In genomic region chr2:84881581-84882414, GRCh38 we compare ENCODE assay signal across 8 cellular contexts. TPM values are rescaled to one million over a fixed set of nuclear protein-coding genes. Genes with fewer than 3 reads are reported as not detected.
A peak's percentile ranks its signal among the peaks of the same experiment; 100 is the strongest.
DNase-seq lines count a peak whose midpoint lies in the region; ATAC-seq and TF ChIP-seq lines count a peak whose summit lies in the region.

No MANE protein-coding gene starts in this region.

- H3K36me3 ChIP-seq in BE2C = no peaks in the 10 kb centered on the region

- no peaks in the 10 kb centered on the region for H3K27me3 Mint-ChIP-seq in activated CD8-positive, alpha-beta T cell treated with anti-CD3 and anti-CD28 coated beads for 36 hours
- no peaks in the 10 kb centered on the region for H3K27me3 Mint-ChIP-seq in memory B cell

- H3K27ac Mint-ChIP-seq in activated CD8-positive, alpha-beta T cell treated with anti-CD3 and anti-CD28 coated beads for 36 hours = peak overlapping the region; percentile 94
- H3K27ac Mint-ChIP-seq in memory B cell = peak overlapping the region; percentile 65

- peaks cover 56% of the 10 kb centered on the region for H3K4me1 Mint-ChIP-seq in activated CD8-positive, alpha-beta T cell treated with anti-CD3 and anti-CD28 coated beads for 36 hours (ENCODE audit: low read depth)
- peaks cover 21% of the 10 kb centered on the region for H3K4me1 Mint-ChIP-seq in memory B cell

- H3K9me3 ChIP-seq in BE2C = no peaks in the 10 kb centered on the region

- intact Hi-C loops in activated CD8-positive, alpha-beta T cell treated with anti-CD3 and anti-CD28 coated beads for 36 hours (cut with micrococcal nuclease) = loop anchor here (2.0 to 5.0 kb wide), 3 partner anchors 34 to 387 kb away; no protein-coding TSS in a partner anchor

- peak; percentile 50 for DNase-seq in BE2C
- peak; percentile 51 for DNase-seq in NCI-H526 treated with DMSO at 0.1 percent for 48 hours (lab: John Stamatoyannopoulos, UW)
- peak; percentile 95 for DNase-seq in activated CD8-positive, alpha-beta T cell treated with anti-CD3 and anti-CD28 coated beads for 36 hours
- peak; percentile 71 for DNase-seq in effector CD8-positive, alpha-beta T cell (lab: John Stamatoyannopoulos, UW)
- DNase-seq in memory B cell (ENCODE audit: low spot score in 2 of 2) = peak; percentile 80 to 84
- DNase-seq in stimulated activated CD8-positive, alpha-beta memory T cell treated with anti-CD3 and anti-CD28 coated beads, Interleukin-12 subunit alpha, Interleukin-12 subunit beta, amount 100 ng/mL, for 1 hour (ENCODE audit: low read depth) = peak; percentile 83

- H3K27me3 ChIP-seq in BE2C = peaks cover 32% of the 10 kb centered on the region

- H3K4me3 Mint-ChIP-seq in activated CD8-positive, alpha-beta T cell treated with anti-CD3 and anti-CD28 coated beads for 36 hours = peak overlapping the region; percentile 96
- H3K4me3 Mint-ChIP-seq in memory B cell = peak overlapping the region; percentile 97

- peak; percentile 53 for ATAC-seq in GM19025 (IDR thresholded peaks at IDR 0.05; ENCODE audit: low read depth, unreplicated experiment)
- peak; percentile 74 for ATAC-seq in HG03354 (IDR thresholded peaks at IDR 0.05; ENCODE audit: poor library complexity, severe bottlenecking, unreplicated experiment)
- ATAC-seq in activated CD8-positive, alpha-beta T cell treated with anti-CD3 and anti-CD28 coated beads for 36 hours = peak; percentile 73
- ATAC-seq in memory B cell (ENCODE audit: low read depth) = peak; percentile 75

- H3K9me3 Mint-ChIP-seq in activated CD8-positive, alpha-beta T cell treated with anti-CD3 and anti-CD28 coated beads for 36 hours = no peaks in the 10 kb centered on the region
- no peaks in the 10 kb centered on the region for H3K9me3 Mint-ChIP-seq in memory B cell

- H3K36me3 Mint-ChIP-seq in activated CD8-positive, alpha-beta T cell treated with anti-CD3 and anti-CD28 coated beads for 36 hours (ENCODE audit: low read depth) = peaks cover 20% of the 10 kb centered on the region
- no peaks in the 10 kb centered on the region for H3K36me3 Mint-ChIP-seq in memory B cell

- no peaks in the 10 kb centered on the region for H3K4me1 ChIP-seq in BE2C

- TF ChIP-seq CTCF in BE2C (IDR thresholded peaks at IDR 0.05; ENCODE audit: low read depth, low read length) = peak; percentile 66
- TF ChIP-seq CTCF in activated CD8-positive, alpha-beta T cell treated with anti-CD3 and anti-CD28 coated beads for 36 hours (IDR thresholded peaks at IDR 0.05) = peak; percentile 72

- POLR2A ChIA-PET in activated CD8-positive, alpha-beta T cell treated with anti-CD3 and anti-CD28 coated beads for 36 hours (lab: Charles Lee) = interaction anchor here (0.7 to 4.2 kb wide), 13 partner anchors 11 to 111 kb away, joined by 3 to 56 read pairs (median 5); partner anchors contain the start of gene TMSB10

- CTCF ChIA-PET in activated CD8-positive, alpha-beta T cell treated with anti-CD3 and anti-CD28 coated beads for 36 hours (lab: Charles Lee) = interaction anchor here (0.6 to 5.5 kb wide), 41 partner anchors 8 to 398 kb away, joined by 3 to 84 read pairs (median 5); partner anchors contain the start of genes DNAH6 and TMSB10

- peak overlapping the region; percentile 15 for H3K4me3 ChIP-seq in BE2C (ENCODE audit: low read depth, low read length)

RNA-seq across cellular contexts. Expression of gene TRABD2A, which starts 0.9 kb away (rescaled TPM):
- polyA plus RNA-seq in BE2C (2012; ENCODE audit: insufficient read depth, insufficient read length, low read depth) = not detected
- 10 to 100 TPM; 56.3 to 56.4 TPM for total RNA-seq in activated CD8-positive, alpha-beta T cell treated with anti-CD3 and anti-CD28 coated beads for 36 hours

RNA-seq across cellular contexts. Expression of gene TMSB10, which starts 23.7 kb away (rescaled TPM):
- polyA plus RNA-seq in BE2C (2012; ENCODE audit: insufficient read depth, insufficient read length, low read depth) = 925 TPM
- 1,000 to 10,000 TPM; 2,035 to 2,060 TPM for total RNA-seq in activated CD8-positive, alpha-beta T cell treated with anti-CD3 and anti-CD28 coated beads for 36 hours

Comparison
In these comparisons a context has a peak if more than half of its experiments do, and no peak if none do; other contexts are left out.
1. Peak in every context shown above with its lines: DNase-seq, ATAC-seq and H3K4me3 ChIP-seq.